18 cellular contexts compared by ENCODE assay signal in genomic region chr17:53627511-53627910, GRCh38.
DNase-seq lines count a peak whose midpoint lies in the region; ATAC-seq, FAIRE-seq and TF ChIP-seq lines count a peak whose summit lies in the region.
"Had no signal": no experiment of that assay in that cellular context is flagged by ENCODE, and none has a peak within 500 bp of the region (broad histone marks: within the 10 kb centered on the region; RNA-seq: fewer than 3 reads in every experiment).

No MANE protein-coding gene starts in this region.

- H3K9me1 ChIP-seq in K562 (ENCODE audit: control insufficient read depth, insufficient read depth, low read length) = no peaks in the 10 kb centered on the region

- WGBS in K562 (ENCODE audit: insufficient coverage, low coverage, missing lambda C conversion rate) = 28% methylated on average over 1 of the region's 1 CpG

- H4K20me1 ChIP-seq in K562 (replicated peaks; ENCODE audit: control insufficient read depth, insufficient read depth, low read length) = no peaks in the 10 kb centered on the region
- H4K20me1 ChIP-seq: BLaER1 had no signal

- no peaks in the 10 kb centered on the region; a peak in 3 of 5 replicates for H3K4me1 ChIP-seq in K562 (replicated peaks in 1 of 2; ENCODE audit: control insufficient read depth in 2 of 2, insufficient read depth in 2 of 2, low read length in 2 of 2)
- H3K4me1 ChIP-seq in kidney (ENCODE audit: control insufficient read depth in 1 of 2, insufficient read depth in 1 of 2, low read depth in 1 of 2, low read length in 2 of 2) = no peaks in the 10 kb centered on the region
- H3K4me1 ChIP-seq: BLaER1 had no signal

- H3K4me3 ChIP-seq in K562 (no peak overlapping the region), kidney (ENCODE audit: low read length in 2 of 2) (no peak overlapping the region)
- H3K4me3 ChIP-seq: BLaER1, SK-N-MC had no signal

- intact Hi-C loops in K562 (cut with micrococcal nuclease) = no loop called here
- intact Hi-C loops in kidney (cut with DNase I) = no loop called here

- FAIRE-seq in K562 (lab: Jason Lieb, UNC) (no peak), kidney (lab: Jason Lieb, UNC) (peak; percentile 29)
- FAIRE-seq: HepG2, urothelium cell line had no signal

- H3K27me3 ChIP-seq in K562 (ENCODE audit: control insufficient read depth in 2 of 2, insufficient read depth in 2 of 2, low read length in 2 of 2) = no peaks in the 10 kb centered on the region
- H3K27me3 ChIP-seq: BLaER1 had no signal

- in situ Hi-C loops in ACHN (cut with HindIII; ENCODE audit: low pct_ligation_motif_present, low pct_unique_long_range_greater_than_20kb, low sequenced_read_pairs) (no loop called here), K562 (cut with MboI) (no loop called here)

- no peaks in the 10 kb centered on the region for H3K36me3 ChIP-seq in K562 (ENCODE audit: control insufficient read depth, insufficient read depth, low read length)
- no peaks in the 10 kb centered on the region for H3K36me3 ChIP-seq in kidney (ENCODE audit: control insufficient read depth in 1 of 2, insufficient read depth in 2 of 2, low read length in 2 of 2)
- H3K36me3 ChIP-seq: BLaER1 had no signal

- DNase-seq in ACHN (peak; percentile 80), HT1080 (ENCODE audit: low read depth) (peak; percentile 85), K562 (ENCODE audit: extremely low read depth in 1 of 4, low spot score in 3 of 4) (no peak), kidney (no peak), NCI-H1694 treated with DMSO at 0.1 percent for 48 hours (lab: John Stamatoyannopoulos, UW) (no peak), NCI-H1417 treated with DMSO at 0.1 percent for 48 hours (lab: John Stamatoyannopoulos, UW) (no peak)
- DNase-seq: activated B cell treated with CpG ODN at 0.5 μM for 24 hours; activated CD8-positive, alpha-beta memory T cell treated with anti-CD3 and anti-CD28 coated beads, Interleukin-2, amount 50 U/mL, for 48 hours; effector memory CD4-positive, alpha-beta T cell; NCI-H187; NCI-H774; stimulated activated CD4-positive, alpha-beta T cell treated with anti-CD3 and anti-CD28 coated beads, Interleukin-2, amount 100 ng/mL, for 24 hours had no signal

- POLR2A ChIA-PET in K562 (lab: Yijun Ruan, JAX) = no interaction called here

- CTCF ChIA-PET in K562 (lab: Yijun Ruan, JAX; ENCODE audit: low intra/inter-chr PET ratio) = no interaction called here

- no peak overlapping the region for H3K4me2 ChIP-seq in K562 (ENCODE audit: insufficient read depth, low read length)
- H3K4me2 ChIP-seq: BLaER1 had no signal

- BruUV-seq in K562 (replicated peaks; lab: Mats Ljungman, UMichigan) = no TSS peak

- TF ChIP-seq CTCF in K562 (IDR thresholded peaks at IDR 0.05 in 2 of 3, conservative IDR thresholded peaks at IDR 0.05 in 1 of 3; ENCODE audit: insufficient read depth in 2 of 3, low read depth in 1 of 3, low read length in 3 of 3) (no peak), kidney (IDR thresholded peaks at IDR 0.05; ENCODE audit: borderline replicate concordance, extremely low read depth, insufficient read depth) (no peak)

- H2AFZ ChIP-seq in K562 (ENCODE audit: low read depth, low read length) = no peak overlapping the region

- TF ChIP-seq EP300 in K562 (IDR thresholded peaks at IDR 0.05; ENCODE audit: low read length) = no peak

- no peak for TF ChIP-seq POLR2A in K562 (conservative IDR thresholded peaks at IDR 0.05)

- no peaks in the 10 kb centered on the region for H3K79me2 ChIP-seq in K562 (ENCODE audit: control insufficient read depth, insufficient read depth, low read length)

- H3K9me3 ChIP-seq in K562 (replicated peaks; ENCODE audit: control insufficient read depth, insufficient read depth, low read depth, low read length) = no peaks in the 10 kb centered on the region
- H3K9me3 ChIP-seq in kidney (ENCODE audit: control insufficient read depth in 1 of 2, low read length in 2 of 2) = no peaks in the 10 kb centered on the region
- H3K9me3 ChIP-seq: BLaER1 had no signal

- ATAC-seq in K562 = no peak
- ATAC-seq in GM18502 (IDR thresholded peaks at IDR 0.05; ENCODE audit: poor library complexity, unreplicated experiment) = no peak
- ATAC-seq in HG02884 (IDR thresholded peaks at IDR 0.05; ENCODE audit: unreplicated experiment) = no peak
- ATAC-seq: HepG2 had no signal

- H3K9ac ChIP-seq in K562 (ENCODE audit: insufficient read depth in 1 of 2, low read depth in 2 of 2, low read length in 2 of 2) (no peak overlapping the region), kidney (ENCODE audit: low read length in 2 of 2) (no peak overlapping the region)
- H3K9ac ChIP-seq: BLaER1 had no signal

- no peak overlapping the region for H3K27ac ChIP-seq in K562 (ENCODE audit: extremely low read depth, low read depth, low read length)
- H3K27ac ChIP-seq in kidney (ENCODE audit: low read depth in 2 of 2, low read length in 2 of 2) = no peak overlapping the region
- H3K27ac ChIP-seq: BLaER1, SK-N-MC had no signal

- no peak for TF ChIP-seq RAD21 in K562 (CRISPR knock-in tag; conservative IDR thresholded peaks at IDR 0.05 in 1 of 2, IDR thresholded peaks at IDR 0.05 in 1 of 2)

TF ChIP-seq in K562, 482 proteins besides CTCF, POLR2A, EP300 and RAD21:
- TF ChIP-seq, protein P1, sequence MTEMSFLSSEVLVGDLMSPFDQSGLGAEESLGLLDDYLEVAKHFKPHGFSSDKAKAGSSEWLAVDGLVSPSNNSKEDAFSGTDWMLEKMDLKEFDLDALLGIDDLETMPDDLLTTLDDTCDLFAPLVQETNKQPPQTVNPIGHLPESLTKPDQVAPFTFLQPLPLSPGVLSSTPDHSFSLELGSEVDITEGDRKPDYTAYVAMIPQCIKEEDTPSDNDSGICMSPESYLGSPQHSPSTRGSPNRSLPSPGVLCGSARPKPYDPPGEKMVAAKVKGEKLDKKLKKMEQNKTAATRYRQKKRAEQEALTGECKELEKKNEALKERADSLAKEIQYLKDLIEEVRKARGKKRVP (CRISPR knock-in tag; IDR thresholded peaks at IDR 0.05) = no peak
- TF ChIP-seq, protein P2, sequence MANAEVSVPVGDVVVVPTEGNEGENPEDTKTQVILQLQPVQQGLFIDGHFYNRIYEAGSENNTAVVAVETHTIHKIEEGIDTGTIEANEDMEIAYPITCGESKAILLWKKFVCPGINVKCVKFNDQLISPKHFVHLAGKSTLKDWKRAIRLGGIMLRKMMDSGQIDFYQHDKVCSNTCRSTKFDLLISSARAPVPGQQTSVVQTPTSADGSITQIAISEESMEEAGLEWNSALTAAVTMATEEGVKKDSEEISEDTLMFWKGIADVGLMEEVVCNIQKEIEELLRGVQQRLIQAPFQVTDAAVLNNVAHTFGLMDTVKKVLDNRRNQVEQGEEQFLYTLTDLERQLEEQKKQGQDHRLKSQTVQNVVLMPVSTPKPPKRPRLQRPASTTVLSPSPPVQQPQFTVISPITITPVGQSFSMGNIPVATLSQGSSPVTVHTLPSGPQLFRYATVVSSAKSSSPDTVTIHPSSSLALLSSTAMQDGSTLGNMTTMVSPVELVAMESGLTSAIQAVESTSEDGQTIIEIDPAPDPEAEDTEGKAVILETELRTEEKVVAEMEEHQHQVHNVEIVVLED (CRISPR knock-in tag; IDR thresholded peaks at IDR 0.05) = no peak
- peak; percentile 82 for TF ChIP-seq FOSL1 (tag; conservative IDR thresholded peaks at IDR 0.05)

Comparison
In these comparisons a context has a peak if more than half of its experiments do, and no peak if none do; other contexts are left out.
1. DNase-seq: peak in ACHN (single experiment) and HT1080 (single experiment); none in K562 (0 of 4), kidney (single experiment), NCI-H1694 treated with DMSO at 0.1 percent for 48 hours (single experiment) and NCI-H1417 treated with DMSO at 0.1 percent for 48 hours (single experiment).